Comparison of ENCODE assay signal across 24 cellular contexts in the genomic region with DNA sequence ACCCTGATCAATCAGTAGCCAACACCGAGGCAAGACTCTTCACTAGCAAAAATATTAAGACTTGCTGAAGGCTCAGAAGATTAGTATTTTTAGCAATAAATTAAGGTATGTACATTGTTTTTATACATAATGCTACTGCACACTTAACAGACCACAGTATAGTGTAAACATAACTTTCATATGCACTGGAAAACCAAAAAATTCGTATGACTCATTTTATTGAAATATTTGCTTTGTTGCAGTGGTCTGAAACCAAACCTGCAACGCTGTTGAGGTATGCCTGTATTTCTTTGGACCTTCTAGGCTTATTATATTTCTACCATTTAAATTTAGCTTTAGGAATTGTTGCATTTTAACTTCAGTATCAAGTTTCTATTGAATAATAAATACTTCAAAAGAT.
DNase-seq lines count a peak whose midpoint lies in the region; ATAC-seq, FAIRE-seq and TF ChIP-seq lines count a peak whose summit lies in the region.
"Had no signal": no experiment of that assay in that cellular context is flagged by ENCODE, and none has a peak within 500 bp of the region (broad histone marks: within the 10 kb centered on the region; RNA-seq: fewer than 3 reads in every experiment).

No MANE protein-coding gene starts in this region.

- H3K4me3 ChIP-seq in RWPE2 (ENCODE audit: severe bottlenecking) (no peak overlapping the region), bronchial epithelial cell (ENCODE audit: low read depth, low read length) (no peak overlapping the region)
- H3K4me3 ChIP-seq: BLaER1, GM12878, GM23248 had no signal

- FAIRE-seq in bronchial epithelial cell (lab: Jason Lieb, UNC): no peak
- FAIRE-seq: A204.1, GM12878, GM19239, H1 had no signal

- H3K9me3 ChIP-seq in RWPE2 (ENCODE audit: severe bottlenecking): no peaks in the 10 kb centered on the region
- H3K9me3 ChIP-seq: BLaER1, Caco-2 had no signal

- no peak overlapping the region for H3K27ac ChIP-seq in RWPE2 (ENCODE audit: poor library complexity, severe bottlenecking)
- H3K27ac ChIP-seq: 22Rv1, BLaER1, C4-2B, GM23248 had no signal

- TF ChIP-seq CTCF in RWPE2 (IDR thresholded peaks at IDR 0.05; ENCODE audit: poor library complexity, severe bottlenecking): no peak
- no peak for TF ChIP-seq CTCF in bronchial epithelial cell (IDR thresholded peaks at IDR 0.05; ENCODE audit: insufficient read depth, low read length, severe bottlenecking)

- H3K27me3 ChIP-seq in RWPE2 (ENCODE audit: insufficient read depth, poor library complexity, severe bottlenecking) (no peaks in the 10 kb centered on the region), bronchial epithelial cell (ENCODE audit: control insufficient read depth, insufficient read depth, low read length) (no peaks in the 10 kb centered on the region)
- H3K27me3 ChIP-seq: BLaER1 had no signal

- H3K4me1 ChIP-seq in RWPE2 (ENCODE audit: insufficient read depth, poor library complexity, severe bottlenecking): no peaks in the 10 kb centered on the region
- H3K4me1 ChIP-seq: BLaER1 had no signal

- DNase-seq in DMS53 (lab: John Stamatoyannopoulos, UW) (peak; percentile 35), DMS53 treated with DMSO at 0.1 percent for 48 hours (lab: John Stamatoyannopoulos, UW; ENCODE audit: unreplicated experiment) (no peak), LoVo (ENCODE audit: low spot score) (peak; percentile 7), RWPE2 (ENCODE audit: low spot score) (no peak), bronchial epithelial cell (ENCODE audit: low read depth) (peak; percentile 34), mucosa of gallbladder (ENCODE audit: low spot score) (no peak), glomerular visceral epithelial cell (ENCODE audit: extremely low spot score) (no peak)
- DNase-seq in activated naive CD4-positive, alpha-beta T cell treated with anti-CD3 and anti-CD28 coated beads, Interleukin-2, amount 50 U/mL, for 16 hours: no peak
- DNase-seq: Caco-2; CD4-positive, CD25-positive, alpha-beta regulatory T cell; CD8-positive, alpha-beta T cell; DMS153; DMS79 treated with DMSO at 0.1 percent for 48 hours; GDM1; GM23248; H7; HCEC 1CT had no signal

- H3K36me3 ChIP-seq in RWPE2 (ENCODE audit: low read depth) (peaks cover 5% of the 10 kb centered on the region; the same call in 1 of the 2 replicates), bronchial epithelial cell (ENCODE audit: control insufficient read depth, insufficient read depth, low read length) (no peaks in the 10 kb centered on the region)
- H3K36me3 ChIP-seq: BLaER1 had no signal

- peak; percentile 72 for ATAC-seq in RWPE2 (ENCODE audit: low read depth)
- ATAC-seq: CD8-positive, alpha-beta T cell; GM12878 had no signal

Comparison
In these comparisons a context has a peak if more than half of its experiments do, and no peak if none do; other contexts are left out.
1. DNase-seq: peak in DMS53 (single experiment), LoVo (single experiment) and bronchial epithelial cell (single experiment); none in DMS53 treated with DMSO at 0.1 percent for 48 hours (single experiment), RWPE2 (single experiment), mucosa of gallbladder (single experiment), activated naive CD4-positive, alpha-beta T cell treated with anti-CD3 and anti-CD28 coated beads, Interleukin-2, amount 50 U/mL, for 16 hours (single experiment) and glomerular visceral epithelial cell (single experiment).